Comparison of ENCODE assay signal across 8 cellular contexts in the genomic region with DNA sequence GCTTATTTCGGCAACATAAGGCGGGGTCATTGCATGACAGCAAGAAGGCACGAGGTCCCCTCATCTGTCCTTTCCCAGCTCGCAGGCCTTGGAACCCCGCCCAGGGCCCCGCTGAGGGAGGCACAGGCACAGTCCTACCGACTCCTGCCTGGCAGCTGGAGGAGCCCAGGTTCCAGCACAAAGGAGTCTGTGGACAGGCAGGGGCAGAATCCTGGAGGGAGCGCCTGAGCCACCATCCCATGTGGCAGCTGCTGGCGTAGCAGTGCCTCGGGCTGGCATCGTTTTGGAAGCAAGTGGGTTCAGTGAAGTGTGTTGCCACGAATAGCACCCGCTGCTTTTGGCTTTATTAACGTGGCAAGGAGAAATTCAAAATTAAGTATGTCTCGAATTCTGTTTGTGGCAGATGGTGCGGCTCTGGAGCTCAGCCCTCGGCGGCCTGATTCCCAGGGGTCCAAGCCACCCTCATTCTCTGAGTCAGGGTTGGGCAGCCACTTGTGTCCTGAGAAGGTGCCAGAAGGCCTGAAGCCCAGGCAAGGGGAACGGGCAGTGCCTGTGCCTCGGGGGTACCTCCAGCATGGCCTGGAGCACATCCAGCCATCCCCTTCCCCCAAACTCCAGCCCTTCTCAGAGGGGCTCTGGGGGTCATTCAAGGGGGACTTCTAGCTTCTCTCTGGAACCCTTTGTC. TPM values are rescaled to one million over a fixed set of nuclear protein-coding genes. Genes with fewer than 3 reads are reported as not detected.
DNase-seq lines count a peak whose midpoint lies in the region; ATAC-seq and TF ChIP-seq lines count a peak whose summit lies in the region.

No MANE protein-coding gene starts in this region.

- TF ChIP-seq POLR2A in HCT116 (IDR thresholded peaks at IDR 0.05; ENCODE audit: borderline replicate concordance, extremely low read depth, insufficient read depth, insufficient read length) (no peak), spleen (IDR thresholded peaks at IDR 0.05) (no peak)

- BruUV-seq in HCT116 (replicated peaks; lab: Mats Ljungman, UMichigan) = TSS peak; percentile 35

- RAD21 ChIA-PET in HCT116 (lab: Charles Lee; ENCODE audit: low non-redundant PET in 1 of 2, low total read pairs in 2 of 2, uncharacterized antibody in 2 of 2, unreplicated experiment in 2 of 2) = interaction anchor here in 1 of 2 experiments (0.6 kb wide), 1 partner anchor 123 kb away, joined by 3 read pairs; a partner anchor contains a TSS

- CTCF ChIA-PET in HCT116 (lab: Charles Lee) = no interaction called here

- H3K4me1 ChIP-seq in HCT116 (ENCODE audit: control insufficient read depth in 1 of 2, insufficient read depth in 2 of 2, low read length in 2 of 2) (peaks cover 22 to 25% of the 10 kb centered on the region in 2 experiments), spleen (peaks cover 8 to 45% (median 19%) of the 10 kb centered on the region in 6 donors)

- no peaks in the 10 kb centered on the region for H3K27me3 ChIP-seq in HCT116 (ENCODE audit: insufficient read depth, low read length)
- no peaks in the 10 kb centered on the region for H3K27me3 ChIP-seq in spleen (replicated peaks in 1 of 7)

- ATAC-seq in HCT116 (no peak), GM18870 (IDR thresholded peaks at IDR 0.05; ENCODE audit: unreplicated experiment) (no peak)

- H3K79me2 ChIP-seq in HCT116 (ENCODE audit: insufficient read depth, low read length) = no peaks in the 10 kb centered on the region

- H3K4me2 ChIP-seq in HCT116 (ENCODE audit: low read length) = peak overlapping the region; percentile 79

- no peaks in the 10 kb centered on the region for H3K9me3 ChIP-seq in HCT116 (ENCODE audit: control insufficient read depth in 1 of 2, insufficient read depth in 1 of 2, low read depth in 1 of 2, low read length in 2 of 2)
- H3K9me3 ChIP-seq in spleen = no peaks in the 10 kb centered on the region

- POLR2A ChIA-PET in HCT116 (lab: Charles Lee) = no interaction called here

- H3K4me3 ChIP-seq in HCT116 (replicated peaks in 1 of 2; ENCODE audit: low read depth in 1 of 2, low read length in 2 of 2) (peak overlapping the region in 1 of 2 experiments; percentile 46; a peak in 2 of 4 replicates), spleen (no peak overlapping the region)

- intact Hi-C loops in HCT116 (cut with micrococcal nuclease) (loop anchor here (5.0 kb wide), 1 partner anchor 102 kb away; no protein-coding TSS in a partner anchor), spleen (cut with DNase I; ENCODE audit: low total_unique reads) (no loop called here)

- no peak overlapping the region for H2AFZ ChIP-seq in HCT116 (ENCODE audit: low read depth, low read length, poor library complexity, severe bottlenecking)

- no peaks in the 10 kb centered on the region for H4K20me1 ChIP-seq in HCT116 (ENCODE audit: insufficient read depth)

- peak overlapping the region; percentile 58 for H3K9ac ChIP-seq in HCT116 (ENCODE audit: low read length)

- no peak for TF ChIP-seq RAD21 in HCT116 (IDR thresholded peaks at IDR 0.05; ENCODE audit: low read depth)

- H3K27ac ChIP-seq in HCT116 (ENCODE audit: low read depth, low read length) = peak overlapping the region; percentile 91
- peak overlapping the region in 6 of 8 donors; percentile 23 to 50 (median 34) for H3K27ac ChIP-seq in spleen

- H3K36me3 ChIP-seq in HCT116 (ENCODE audit: control insufficient read depth in 1 of 2, insufficient read depth in 2 of 2, low read length in 2 of 2) (peaks cover 0 to under 1% of the 10 kb centered on the region in 2 experiments; a peak in 1 of 4 replicates), spleen (peaks cover 0 to 100% (median 58%) of the 10 kb centered on the region in 6 donors)

- DNase-seq in HCT116 (ENCODE audit: low read depth, low spot score) = no peak
- DNase-seq in anterior cingulate cortex (lab: John Stamatoyannopoulos, UW) = peak in 52 of 58 donors; percentile 11 to 90 (median 56)
- DNase-seq in hypothalamus (lab: John Stamatoyannopoulos, UW) = peak in 44 of 51 donors; percentile 7 to 75 (median 52)
- DNase-seq in spleen = no peak
- no peak for DNase-seq in iPS-NIHi11 (ENCODE audit: low spot score)
- no peak for DNase-seq in occipital lobe (lab: John Stamatoyannopoulos, UW)
- DNase-seq in activated CD4-positive, alpha-beta T cell treated with anti-CD3 and anti-CD28 coated beads, Interleukin-2, amount 50 U/mL, for 1 hour = no peak

- WGBS in spleen, 5 donors = 58 to 81% (median 75%) methylated on average over 14 to 20 of the region's 20 CpGs

- TF ChIP-seq CTCF in HCT116 (IDR thresholded peaks at IDR 0.05 in 2 of 3, conservative IDR thresholded peaks at IDR 0.05 in 1 of 3; ENCODE audit: borderline replicate concordance in 1 of 3, insufficient read depth in 1 of 3, low read depth in 2 of 3, low read length in 2 of 3) (no peak), spleen (IDR thresholded peaks at IDR 0.05 in 8 of 11, conservative IDR thresholded peaks at IDR 0.05 in 3 of 11) (no peak)

- no peaks in the 10 kb centered on the region for H3K9me2 ChIP-seq in HCT116 (ENCODE audit: insufficient read depth)

TF ChIP-seq in HCT116, 20 proteins besides CTCF, POLR2A, EP300 and RAD21:
- TF ChIP-seq CEBPB (IDR thresholded peaks at IDR 0.05; ENCODE audit: low read depth) = no peak
- no peak for TF ChIP-seq FOSL1 (IDR thresholded peaks at IDR 0.05; ENCODE audit: low read depth)
- no peak for TF ChIP-seq YY1 (IDR thresholded peaks at IDR 0.05; ENCODE audit: extremely low read depth, insufficient replicate concordance, low read depth, low read length)
- TF ChIP-seq POLR2AphosphoS5 (IDR thresholded peaks at IDR 0.05; ENCODE audit: low read depth, low read length) = no peak
- no peak for TF ChIP-seq EZH2phosphoT487 (IDR thresholded peaks at IDR 0.05; ENCODE audit: borderline replicate concordance)
- no peak for TF ChIP-seq EGR1 (IDR thresholded peaks at IDR 0.05; ENCODE audit: low read depth)
- TF ChIP-seq, protein P1, sequence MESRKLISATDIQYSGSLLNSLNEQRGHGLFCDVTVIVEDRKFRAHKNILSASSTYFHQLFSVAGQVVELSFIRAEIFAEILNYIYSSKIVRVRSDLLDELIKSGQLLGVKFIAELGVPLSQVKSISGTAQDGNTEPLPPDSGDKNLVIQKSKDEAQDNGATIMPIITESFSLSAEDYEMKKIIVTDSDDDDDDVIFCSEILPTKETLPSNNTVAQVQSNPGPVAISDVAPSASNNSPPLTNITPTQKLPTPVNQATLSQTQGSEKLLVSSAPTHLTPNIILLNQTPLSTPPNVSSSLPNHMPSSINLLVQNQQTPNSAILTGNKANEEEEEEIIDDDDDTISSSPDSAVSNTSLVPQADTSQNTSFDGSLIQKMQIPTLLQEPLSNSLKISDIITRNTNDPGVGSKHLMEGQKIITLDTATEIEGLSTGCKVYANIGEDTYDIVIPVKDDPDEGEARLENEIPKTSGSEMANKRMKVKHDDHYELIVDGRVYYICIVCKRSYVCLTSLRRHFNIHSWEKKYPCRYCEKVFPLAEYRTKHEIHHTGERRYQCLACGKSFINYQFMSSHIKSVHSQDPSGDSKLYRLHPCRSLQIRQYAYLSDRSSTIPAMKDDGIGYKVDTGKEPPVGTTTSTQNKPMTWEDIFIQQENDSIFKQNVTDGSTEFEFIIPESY (IDR thresholded peaks at IDR 0.05; ENCODE audit: extremely low read depth, insufficient replicate concordance, low read length) = no peak
- TF ChIP-seq SP1 (IDR thresholded peaks at IDR 0.05; ENCODE audit: low read depth) = no peak
- TF ChIP-seq ZFX (IDR thresholded peaks at IDR 0.05) = no peak
- no peak for TF ChIP-seq ELF1 (IDR thresholded peaks at IDR 0.05; ENCODE audit: borderline replicate concordance, low read depth)
- no peak for TF ChIP-seq SIN3A (IDR thresholded peaks at IDR 0.05; ENCODE audit: low read depth)
- TF ChIP-seq, protein P2, sequence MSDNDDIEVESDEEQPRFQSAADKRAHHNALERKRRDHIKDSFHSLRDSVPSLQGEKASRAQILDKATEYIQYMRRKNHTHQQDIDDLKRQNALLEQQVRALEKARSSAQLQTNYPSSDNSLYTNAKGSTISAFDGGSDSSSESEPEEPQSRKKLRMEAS (IDR thresholded peaks at IDR 0.05) = no peak
- no peak for TF ChIP-seq EZH2 (IDR thresholded peaks at IDR 0.05)
- no peak for TF ChIP-seq ZNF274 (IDR thresholded peaks at IDR 0.05; ENCODE audit: low read depth, low read length)

RNA-seq across cellular contexts. Expression of a gene that starts 35.9 kb away (rescaled TPM):
- total RNA-seq in HCT116 (2021; ENCODE audit: unreplicated experiment) (30.9 TPM), spleen (100 to 1,000 TPM in 2 of 7 donors, 10 to 100 TPM in 5; 54.7 to 126 (median 84.4) TPM), occipital lobe (5.0 TPM)
- 23.2 and 27.1 TPM in 2 replicates for polyA plus RNA-seq in HCT116 (2012)
- 10 to 100 TPM; 15.0 to 47.1 (median 32.5) TPM for polyA plus RNA-seq in spleen

RNA-seq across cellular contexts. Expression of a gene that starts 59.4 kb away (rescaled TPM):
- total RNA-seq in HCT116 (2021; ENCODE audit: unreplicated experiment) (45.0 TPM), spleen (10 to 100 TPM; 27.9 to 38.8 (median 30.6) TPM), occipital lobe (8.9 TPM)
- polyA plus RNA-seq in HCT116 (2012) = 25.0 and 28.2 TPM in 2 replicates
- 1 to 10 TPM; 4.2 to 9.0 (median 4.3) TPM for polyA plus RNA-seq in spleen

Comparison
In these comparisons a context has a peak if more than half of its experiments do, and no peak if none do; other contexts are left out.
1. DNase-seq: peak in anterior cingulate cortex (52 of 58) and hypothalamus (44 of 51); none in HCT116 (single experiment), spleen (single experiment), iPS-NIHi11 (single experiment), occipital lobe (single experiment) and activated CD4-positive, alpha-beta T cell treated with anti-CD3 and anti-CD28 coated beads, Interleukin-2, amount 50 U/mL, for 1 hour (single experiment).